Comparison of ENCODE assay signal across 8 cellular contexts in the genomic region with DNA sequence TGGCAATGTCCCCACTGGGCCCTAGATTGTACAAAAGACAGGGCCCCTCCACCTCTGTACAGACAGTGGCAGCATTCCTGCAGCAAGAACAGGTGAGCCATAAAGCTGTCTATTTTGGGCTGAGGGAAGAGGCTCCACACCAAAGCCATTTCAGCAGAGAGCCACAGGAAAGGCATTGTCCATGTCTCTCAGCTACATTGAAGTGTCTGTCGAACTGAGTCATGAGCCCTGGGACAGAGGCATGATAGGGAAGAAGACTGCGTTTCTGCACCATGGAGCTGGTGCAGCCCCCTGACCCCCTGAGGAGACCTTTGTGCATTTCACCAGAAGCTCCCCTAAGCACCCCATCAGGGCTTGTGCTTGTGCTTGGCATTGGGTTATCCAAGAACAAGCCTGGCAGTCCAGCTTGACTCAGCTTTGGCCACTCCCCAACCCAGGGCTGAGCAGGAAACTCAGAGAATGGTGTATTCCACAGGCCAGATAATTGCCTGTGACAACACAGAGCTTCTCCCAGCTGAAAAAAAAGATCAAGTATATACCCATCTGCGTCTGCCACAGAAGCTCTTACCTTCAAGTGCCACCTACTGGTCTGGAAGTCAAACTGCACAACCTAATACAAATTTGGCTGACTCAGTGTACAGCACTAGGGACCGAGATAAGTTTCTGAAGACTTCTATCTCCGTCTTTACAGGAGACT. TPM values are rescaled to one million over a fixed set of nuclear protein-coding genes. Genes with fewer than 3 reads are reported as not detected.
DNase-seq lines count a peak whose midpoint lies in the region; ATAC-seq and TF ChIP-seq lines count a peak whose summit lies in the region.

No MANE protein-coding gene starts in this region.

- no peaks in the 10 kb centered on the region for H3K36me3 ChIP-seq in OCI-LY1 (ENCODE audit: insufficient read depth, low read length)
- H3K36me3 ChIP-seq in mucosa of descending colon (ENCODE audit: low read depth) = no peaks in the 10 kb centered on the region

- no peak overlapping the region for H2AFZ ChIP-seq in OCI-LY1 (ENCODE audit: low read length)

- no peaks in the 10 kb centered on the region for H3F3A ChIP-seq in OCI-LY1 (ENCODE audit: insufficient read depth, low read length)

- no peak overlapping the region for H3K27ac ChIP-seq in OCI-LY1 (ENCODE audit: low read depth, low read length, poor library complexity, severe bottlenecking)

- H3K79me2 ChIP-seq in OCI-LY1 (ENCODE audit: insufficient read depth, low read length) = no peaks in the 10 kb centered on the region

- no peaks in the 10 kb centered on the region for H4K20me1 ChIP-seq in OCI-LY1 (ENCODE audit: insufficient read depth, low read length)

- intact Hi-C loops in mucosa of descending colon (cut with DNase I, micrococcal nuclease) = loop anchor here (5.0 to 10.0 kb wide), 2 partner anchors 209 to 212 kb away; no protein-coding TSS in a partner anchor
- intact Hi-C loops in head of caudate nucleus (cut with DNase I) = no loop called here

- peak; percentile 76 for TF ChIP-seq CTCF in OCI-LY1 (IDR thresholded peaks at IDR 0.05; ENCODE audit: low read length)
- TF ChIP-seq CTCF in mucosa of descending colon (IDR thresholded peaks at IDR 0.05) = peak; percentile 48

- H3K9ac ChIP-seq in OCI-LY1 (ENCODE audit: low read length) = no peak overlapping the region

- ATAC-seq in GM21528 (IDR thresholded peaks at IDR 0.05; ENCODE audit: low FRiP score, unreplicated experiment) = peak; percentile 86
- peak; percentile 99 for ATAC-seq in mucosa of descending colon
- no peak for ATAC-seq in GM21423 (IDR thresholded peaks at IDR 0.05; ENCODE audit: unreplicated experiment)

- H3K4me3 ChIP-seq in OCI-LY1 (ENCODE audit: low read depth, low read length, poor library complexity, severe bottlenecking) (no peak overlapping the region), mucosa of descending colon (no peak overlapping the region)

- H3K4me2 ChIP-seq in OCI-LY1 (ENCODE audit: low read length) = no peak overlapping the region

- H3K27me3 ChIP-seq in OCI-LY1 (ENCODE audit: insufficient read depth, low read length) = no peaks in the 10 kb centered on the region

- DNase-seq in ELF-1 (ENCODE audit: low read depth, low spot score) (peak; percentile 68), HuH-7.5 (ENCODE audit: low spot score) (peak; percentile 55), dermis blood vessel endothelial cell (peak; percentile 80), mucosa of descending colon (peak in 2 of 3 donors; percentile 44 to 49), head of caudate nucleus (no peak)

- H3K4me1 ChIP-seq in OCI-LY1 (ENCODE audit: insufficient read depth, low read length, severe bottlenecking) (no peaks in the 10 kb centered on the region), mucosa of descending colon (ENCODE audit: low read depth) (peaks cover under 1% of the 10 kb centered on the region)

- no peaks in the 10 kb centered on the region for H3K9me2 ChIP-seq in OCI-LY1 (ENCODE audit: low read depth, low read length)

- H3K9me3 ChIP-seq in OCI-LY1 (ENCODE audit: low read length) (no peaks in the 10 kb centered on the region), mucosa of descending colon (no peaks in the 10 kb centered on the region)

RNA-seq across cellular contexts. Expression of a gene that starts 5.9 kb away (rescaled TPM):
- 3.7 and 6.1 TPM in 2 replicates for total RNA-seq in dermis blood vessel endothelial cell
- 10 to 100 TPM; 12.2 to 27.4 (median 25.0) TPM for total RNA-seq in mucosa of descending colon

Comparison
In these comparisons a context has a peak if more than half of its experiments do, and no peak if none do; other contexts are left out.
1. DNase-seq: peak in ELF-1 (single experiment), HuH-7.5 (single experiment), dermis blood vessel endothelial cell (single experiment) and mucosa of descending colon (2 of 3); none in head of caudate nucleus (0 of 42).